ENCODE assay signal across 8 cellular contexts in the genomic region with DNA sequence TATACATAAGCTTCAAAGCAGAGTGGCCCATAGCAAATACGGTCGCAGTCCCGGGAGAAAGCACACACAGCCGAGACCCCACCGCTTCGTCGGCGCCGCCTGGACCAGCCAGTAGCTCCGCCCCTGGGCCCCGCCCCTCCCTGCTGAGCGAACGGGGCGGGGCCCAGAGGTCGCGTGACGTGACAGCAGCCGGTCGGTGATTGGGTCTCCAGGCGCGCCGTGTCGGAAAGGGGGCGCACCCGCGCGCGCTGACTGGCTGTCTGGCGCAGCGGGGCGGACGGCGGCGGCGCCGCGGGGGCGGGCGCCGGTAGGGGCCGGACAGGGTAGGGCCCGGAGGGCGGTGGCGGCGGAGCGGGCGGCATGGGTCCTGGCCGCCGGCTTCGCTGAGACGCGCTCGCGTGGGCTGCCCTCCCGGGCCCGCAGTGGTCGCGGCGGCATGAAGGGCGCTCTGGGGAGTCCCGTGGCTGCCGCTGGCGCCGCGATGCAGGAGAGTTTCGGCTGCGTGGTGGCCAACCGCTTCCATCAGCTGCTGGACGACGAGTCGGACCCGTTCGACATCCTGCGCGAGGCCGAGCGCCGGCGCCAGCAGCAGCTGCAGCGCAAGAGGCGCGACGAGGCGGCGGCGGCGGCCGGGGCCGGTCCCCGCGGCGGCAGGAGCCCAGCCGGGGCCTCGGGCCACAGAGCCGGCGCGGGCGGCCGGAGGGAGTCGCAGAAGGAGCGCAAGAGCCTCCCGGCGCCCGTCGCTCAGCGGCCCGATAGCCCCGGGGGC. TPM values are rescaled to one million over a fixed set of nuclear protein-coding genes. Genes with fewer than 3 reads are reported as not detected.
DNase-seq lines count a peak whose midpoint lies in the region; TF ChIP-seq lines count a peak whose summit lies in the region.

A gene with protein sequence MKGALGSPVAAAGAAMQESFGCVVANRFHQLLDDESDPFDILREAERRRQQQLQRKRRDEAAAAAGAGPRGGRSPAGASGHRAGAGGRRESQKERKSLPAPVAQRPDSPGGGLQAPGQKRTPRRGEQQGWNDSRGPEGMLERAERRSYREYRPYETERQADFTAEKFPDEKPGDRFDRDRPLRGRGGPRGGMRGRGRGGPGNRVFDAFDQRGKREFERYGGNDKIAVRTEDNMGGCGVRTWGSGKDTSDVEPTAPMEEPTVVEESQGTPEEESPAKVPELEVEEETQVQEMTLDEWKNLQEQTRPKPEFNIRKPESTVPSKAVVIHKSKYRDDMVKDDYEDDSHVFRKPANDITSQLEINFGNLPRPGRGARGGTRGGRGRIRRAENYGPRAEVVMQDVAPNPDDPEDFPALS (plus strand): TSS at position 326 of the 769 bp plus-strand sequence. CDS start 111 bp downstream, at position 437.

- H3K4me3 Mint-ChIP-seq in activated T-helper 2 cell treated with anti-CD3 and anti-CD28 coated beads, Interferon-gamma antibody, Interleukin-2, Interleukin-4, amounts not matched to agents 10 μg/mL and 5 μg/mL and 100 μg/mL, durations not matched to agents 14 hours and 24 hours and 36 hours (ENCODE audit: low read depth) = peak within 1 kb of the TSS; percentile 86
- H3K4me3 Mint-ChIP-seq in nephron progenitor cell = peak within 1 kb of the TSS; percentile 88
- peak within 1 kb of the TSS; percentile 89 for H3K4me3 Mint-ChIP-seq in stimulated activated naive CD8-positive, alpha-beta T cell treated with anti-CD3 and anti-CD28 coated beads, Interleukin-15, Interleukin-2, amounts not matched to agents 100 ng/mL and 50 ng/mL, for 24 hours

- H3K27ac Mint-ChIP-seq in activated T-helper 2 cell treated with anti-CD3 and anti-CD28 coated beads, Interferon-gamma antibody, Interleukin-2, Interleukin-4, amounts not matched to agents 10 μg/mL and 5 μg/mL and 100 μg/mL, durations not matched to agents 14 hours and 24 hours and 36 hours = no peak within 1 kb of the TSS
- no peak within 1 kb of the TSS for H3K27ac Mint-ChIP-seq in nephron progenitor cell
- peak within 1 kb of the TSS; percentile 45 for H3K27ac Mint-ChIP-seq in stimulated activated naive CD8-positive, alpha-beta T cell treated with anti-CD3 and anti-CD28 coated beads, Interleukin-15, Interleukin-2, amounts not matched to agents 100 ng/mL and 50 ng/mL, for 24 hours

- H3K4me3 ChIP-seq in LNCaP clone FGC (ENCODE audit: low read depth, low read length) (peak within 1 kb of the TSS; percentile 56), fibroblast of pulmonary artery (replicated peaks; ENCODE audit: low read depth, low read length) (peak within 1 kb of the TSS; percentile 58)

- intact Hi-C loops in activated T-helper 2 cell treated with anti-CD3 and anti-CD28 coated beads, Interferon-gamma antibody, Interleukin-2, Interleukin-4, amounts not matched to agents 10 μg/mL and 5 μg/mL and 100 μg/mL, durations not matched to agents 14 hours and 24 hours and 36 hours (cut with micrococcal nuclease) = loop anchor here (1.0 to 10.0 kb wide), 4 partner anchors 29 to 405 kb away; partner anchors contain the start of genes ZNF367 and ZNF782

- H3K27me3 Mint-ChIP-seq in activated T-helper 2 cell treated with anti-CD3 and anti-CD28 coated beads, Interferon-gamma antibody, Interleukin-2, Interleukin-4, amounts not matched to agents 10 μg/mL and 5 μg/mL and 100 μg/mL, durations not matched to agents 14 hours and 24 hours and 36 hours (ENCODE audit: low read depth) = peaks cover 11% of the 10 kb centered on the region
- H3K27me3 Mint-ChIP-seq in nephron progenitor cell (ENCODE audit: low read depth, poor library complexity) = peaks cover 25% of the 10 kb centered on the region
- peaks cover 11% of the 10 kb centered on the region for H3K27me3 Mint-ChIP-seq in stimulated activated naive CD8-positive, alpha-beta T cell treated with anti-CD3 and anti-CD28 coated beads, Interleukin-15, Interleukin-2, amounts not matched to agents 100 ng/mL and 50 ng/mL, for 24 hours

- H3K4me1 Mint-ChIP-seq in activated T-helper 2 cell treated with anti-CD3 and anti-CD28 coated beads, Interferon-gamma antibody, Interleukin-2, Interleukin-4, amounts not matched to agents 10 μg/mL and 5 μg/mL and 100 μg/mL, durations not matched to agents 14 hours and 24 hours and 36 hours (ENCODE audit: low read depth) = peaks cover 28% of the 10 kb centered on the region
- peaks cover 30% of the 10 kb centered on the region for H3K4me1 Mint-ChIP-seq in nephron progenitor cell
- peaks cover 30% of the 10 kb centered on the region for H3K4me1 Mint-ChIP-seq in stimulated activated naive CD8-positive, alpha-beta T cell treated with anti-CD3 and anti-CD28 coated beads, Interleukin-15, Interleukin-2, amounts not matched to agents 100 ng/mL and 50 ng/mL, for 24 hours (ENCODE audit: low read depth)

- TF ChIP-seq CTCF in LNCaP clone FGC (IDR thresholded peaks at IDR 0.05; ENCODE audit: control insufficient read depth, extremely low read depth, insufficient read depth) = no peak
- no peak for TF ChIP-seq CTCF in fibroblast of pulmonary artery (IDR thresholded peaks at IDR 0.05; ENCODE audit: low read length, missing control alignments)
- TF ChIP-seq CTCF in nephron progenitor cell (IDR thresholded peaks at IDR 0.05) = no peak

- H3K9me3 Mint-ChIP-seq in activated T-helper 2 cell treated with anti-CD3 and anti-CD28 coated beads, Interferon-gamma antibody, Interleukin-2, Interleukin-4, amounts not matched to agents 10 μg/mL and 5 μg/mL and 100 μg/mL, durations not matched to agents 14 hours and 24 hours and 36 hours = no peaks in the 10 kb centered on the region
- H3K9me3 Mint-ChIP-seq in nephron progenitor cell = no peaks in the 10 kb centered on the region
- no peaks in the 10 kb centered on the region for H3K9me3 Mint-ChIP-seq in stimulated activated naive CD8-positive, alpha-beta T cell treated with anti-CD3 and anti-CD28 coated beads, Interleukin-15, Interleukin-2, amounts not matched to agents 100 ng/mL and 50 ng/mL, for 24 hours

- peaks cover 3% of the 10 kb centered on the region for H3K36me3 Mint-ChIP-seq in activated T-helper 2 cell treated with anti-CD3 and anti-CD28 coated beads, Interferon-gamma antibody, Interleukin-2, Interleukin-4, amounts not matched to agents 10 μg/mL and 5 μg/mL and 100 μg/mL, durations not matched to agents 14 hours and 24 hours and 36 hours (ENCODE audit: low read depth)
- H3K36me3 Mint-ChIP-seq in nephron progenitor cell (ENCODE audit: low read depth) = no peaks in the 10 kb centered on the region
- H3K36me3 Mint-ChIP-seq in stimulated activated naive CD8-positive, alpha-beta T cell treated with anti-CD3 and anti-CD28 coated beads, Interleukin-15, Interleukin-2, amounts not matched to agents 100 ng/mL and 50 ng/mL, for 24 hours (ENCODE audit: low read depth) = no peaks in the 10 kb centered on the region

- peak; percentile 95 for DNase-seq in EH (ENCODE audit: low read depth)
- peak; percentile 87 for DNase-seq in H4 (ENCODE audit: low spot score)
- peak; percentile 67 for DNase-seq in LNCaP clone FGC (ENCODE audit: low read depth)
- DNase-seq in RPMI8226 = peak; percentile 94
- DNase-seq in activated T-helper 2 cell treated with anti-CD3 and anti-CD28 coated beads, Interferon-gamma antibody, Interleukin-2, Interleukin-4, amounts not matched to agents 10 μg/mL and 5 μg/mL and 100 μg/mL, durations not matched to agents 14 hours and 24 hours and 36 hours (ENCODE audit: low spot score) = peak; percentile 93
- peak; percentile 94 for DNase-seq in fibroblast of pulmonary artery (ENCODE audit: low read depth)
- peak; percentile 98 for DNase-seq in nephron progenitor cell

RNA-seq across cellular contexts. Expression of the gene that starts here (rescaled TPM):
- total RNA-seq in H4 (2014; rRNA removed; shearing (Covaris generic)) = 2.1 and 5.7 TPM in 2 replicates
- 14.3 and 14.4 TPM in 2 replicates for total RNA-seq in activated T-helper 2 cell treated with anti-CD3 and anti-CD28 coated beads, Interferon-gamma antibody, Interleukin-2, Interleukin-4, amounts not matched to agents 10 μg/mL and 5 μg/mL and 100 μg/mL, durations not matched to agents 14 hours and 24 hours and 36 hours

Comparison
In these comparisons a context has a peak if more than half of its experiments do, and no peak if none do; other contexts are left out.
1. Peak in every context shown above with its lines: DNase-seq and H3K4me3 ChIP-seq.